Comparison of ENCODE assay signal across 8 cellular contexts in the genomic region with DNA sequence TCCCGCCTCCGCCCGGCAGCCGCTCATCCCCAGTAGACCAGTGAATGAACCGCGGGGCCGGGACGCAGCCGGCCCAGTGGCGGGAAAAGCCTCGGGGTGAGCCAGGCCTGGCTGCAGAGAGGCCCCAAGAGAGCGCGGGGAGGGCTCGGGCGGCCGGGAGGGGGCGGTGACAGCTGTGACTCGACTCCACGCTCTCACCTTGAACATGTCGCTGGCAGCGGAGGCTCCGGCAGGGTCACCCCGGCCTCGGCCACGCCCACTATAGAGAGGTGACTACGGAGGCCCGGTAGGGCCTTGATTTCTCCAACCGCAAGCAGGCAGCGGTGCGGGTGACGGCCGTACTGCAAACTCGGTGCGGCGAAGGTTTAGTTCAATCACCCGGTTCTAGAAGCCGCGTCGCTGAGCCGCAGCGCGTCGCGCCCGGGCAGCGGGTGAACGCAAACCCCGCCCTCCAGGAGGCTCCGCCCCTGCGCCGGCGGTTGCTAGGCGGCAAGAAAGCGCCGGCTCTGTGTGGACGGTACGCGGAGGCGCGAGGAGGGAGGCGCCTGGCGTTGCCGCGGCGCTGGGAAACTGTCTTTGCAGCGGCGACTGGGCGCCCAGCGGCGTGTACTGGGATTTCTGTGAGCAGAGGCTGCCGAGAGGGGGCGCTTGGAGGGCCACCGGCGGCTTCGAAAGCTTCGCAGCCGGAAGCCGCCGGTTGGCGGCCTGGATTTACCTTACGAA.
DNase-seq lines count a peak whose midpoint lies in the region; ATAC-seq lines count a peak whose summit lies in the region.

Gene APOO (minus strand): TSS at position 443 of the 723 bp plus-strand sequence. CDS start 236 bp downstream, at position 207.
Gene CXorf58 (plus strand): TSS at position 511 of the 723 bp plus-strand sequence. CDS start 2,297 bp downstream, outside the sequence.

- ATAC-seq in GM19043 (IDR thresholded peaks at IDR 0.05; ENCODE audit: low read depth, unreplicated experiment) (peak; percentile 90), HG03354 (IDR thresholded peaks at IDR 0.05; ENCODE audit: poor library complexity, severe bottlenecking, unreplicated experiment) (peak; percentile 91)

- DNase-seq in Ammon's horn (ENCODE audit: low spot score), result peak; percentile 92
- peak; percentile 50 to 95 for DNase-seq in NCI-H446 (lab: John Stamatoyannopoulos, UW)
- peak; percentile 87 for DNase-seq in activated CD4-positive, CD25-positive, alpha-beta regulatory T cell treated with anti-CD3 and anti-CD28 coated beads, Interleukin-2, amount 50 U/mL, for 72 hours
- peak; percentile 11 to 68 for DNase-seq in cerebellar nuclear complex (lab: John Stamatoyannopoulos, UW)
- peak; percentile 94 for DNase-seq in kidney tubule cell (ENCODE audit: low spot score)
- peak; percentile 80 to 82 for DNase-seq in stimulated activated CD4-positive, alpha-beta T cell treated with anti-CD3 and anti-CD28 coated beads, Interleukin-1b, Interleukin-23, amount 100 ng/mL, for 4 hours (ENCODE audit: low read depth in 2 of 2)

Comparison
In these comparisons a context has a peak if more than half of its experiments do, and no peak if none do; other contexts are left out.
1. Peak in every context shown above with its lines: DNase-seq and ATAC-seq.
2. DNase-seq: peak in every context shown above with its lines; median percentile 94 in kidney tubule cell; 92 in Ammon's horn; 87 in activated CD4-positive, CD25-positive, alpha-beta regulatory T cell treated with anti-CD3 and anti-CD28 coated beads, Interleukin-2, amount 50 U/mL, for 72 hours; 81 in stimulated activated CD4-positive, alpha-beta T cell treated with anti-CD3 and anti-CD28 coated beads, Interleukin-1b, Interleukin-23, amount 100 ng/mL, for 4 hours; 72 in NCI-H446; 40 in cerebellar nuclear complex.